In genomic region chr2:38376346-38376682, GRCh38 we compare ENCODE assay signal across 1 cellular context.
A peak's percentile ranks its signal among the peaks of the same experiment; 100 is the strongest.
TF ChIP-seq lines count a peak whose summit lies in the region.

No MANE protein-coding gene starts in this region.

TF ChIP-seq in K562, 482 proteins besides CTCF, POLR2A, EP300 and RAD21 (continues in another document):
- TF ChIP-seq ZFX (CRISPR knock-in tag; IDR thresholded peaks at IDR 0.05) (peak; percentile 99), EZH2 (IDR thresholded peaks at IDR 0.05; ENCODE audit: borderline replicate concordance, low read depth, low read length) (no peak), ETS1 (conservative IDR thresholded peaks at IDR 0.05; ENCODE audit: control insufficient read depth, low read depth, low read length) (no peak), ZNF41 (CRISPR knock-in tag; conservative IDR thresholded peaks at IDR 0.05) (0 out of 2 replicates have a peak, but pooled peaks have one; percentile 13), CHD7 (IDR thresholded peaks at IDR 0.05; ENCODE audit: low read depth, low read length) (no peak), TBP (optimal IDR thresholded peaks at IDR 0.05; ENCODE audit: low read depth, low read length) (peak; percentile 66), ATF3 (IDR thresholded peaks at IDR 0.05) (no peak), ATF3 (CRISPR knock-in tag; conservative IDR thresholded peaks at IDR 0.05) (no peak), XRCC3 (IDR thresholded peaks at IDR 0.05) (no peak), ZNF354B (CRISPR knock-in tag; IDR thresholded peaks at IDR 0.05) (no peak), RNF2 (IDR thresholded peaks at IDR 0.05) (no peak), CBX8 (IDR thresholded peaks at IDR 0.05; ENCODE audit: borderline replicate concordance, extremely low read depth, low read depth, low read length, poor library complexity, severe bottlenecking) (no peak), ZNF785 (CRISPR knock-in tag; IDR thresholded peaks at IDR 0.05) (no peak), GMEB1 (CRISPR knock-in tag; IDR thresholded peaks at IDR 0.05) (no peak), SMAD4 (CRISPR knock-in tag; conservative IDR thresholded peaks at IDR 0.05) (no peak), ZBTB40 (IDR thresholded peaks at IDR 0.05) (no peak), ZBTB40 (CRISPR knock-in tag; IDR thresholded peaks at IDR 0.05) (no peak), ELK3 (CRISPR knock-in tag; IDR thresholded peaks at IDR 0.05) (no peak), ZNF778 (CRISPR knock-in tag; IDR thresholded peaks at IDR 0.05) (no peak), MNT (conservative IDR thresholded peaks at IDR 0.05) (no peak), CBFA2T3 (IDR thresholded peaks at IDR 0.05) (no peak), NR2C1 (IDR thresholded peaks at IDR 0.05) (no peak), NR2C1 (tag; IDR thresholded peaks at IDR 0.05) (no peak), HDAC1 (IDR thresholded peaks at IDR 0.05) (peak in 1 of 2 experiments; percentile 52; a peak in 2 of 4 replicates)
